ENCODE assay signal across 15 cellular contexts in genomic region chr9:104553261-104553660, GRCh38.
DNase-seq lines count a peak whose midpoint lies in the region; ATAC-seq and TF ChIP-seq lines count a peak whose summit lies in the region.
"Had no signal": no experiment of that assay in that cellular context is flagged by ENCODE, and none has a peak within 500 bp of the region (broad histone marks: within the 10 kb centered on the region; RNA-seq: fewer than 3 reads in every experiment).

No MANE protein-coding gene starts in this region.

- H3K4me1 ChIP-seq in adipocyte (ENCODE audit: control insufficient read depth, insufficient read depth, low read length) = peaks cover 8% of the 10 kb centered on the region

- H3K4me3 Mint-ChIP-seq in stimulated activated naive CD8-positive, alpha-beta T cell treated with anti-CD3 and anti-CD28 coated beads, Interleukin-15, amount 100 ng/mL, for 72 hours = no peak overlapping the region
- H3K4me3 Mint-ChIP-seq: B cell; CD4-positive, alpha-beta memory T cell had no signal

- TF ChIP-seq CTCF in AG10803 (conservative IDR thresholded peaks at IDR 0.05; ENCODE audit: low read length) = no peak

- H3K9me3 Mint-ChIP-seq in stimulated activated naive CD8-positive, alpha-beta T cell treated with anti-CD3 and anti-CD28 coated beads, Interleukin-15, amount 100 ng/mL, for 72 hours = peaks cover 6 to 24% of the 10 kb centered on the region in 2 donors

- H3K36me3 ChIP-seq in adipocyte (ENCODE audit: control insufficient read depth, insufficient read depth, low read length, severe bottlenecking) = no peaks in the 10 kb centered on the region

- no peak overlapping the region for H3K27ac Mint-ChIP-seq in stimulated activated naive CD8-positive, alpha-beta T cell treated with anti-CD3 and anti-CD28 coated beads, Interleukin-15, amount 100 ng/mL, for 72 hours
- H3K27ac Mint-ChIP-seq: B cell; CD4-positive, alpha-beta memory T cell had no signal

- no peak overlapping the region for H3K9ac ChIP-seq in adipocyte (ENCODE audit: low read length)

- no peak for ATAC-seq in stimulated activated naive CD8-positive, alpha-beta T cell treated with anti-CD3 and anti-CD28 coated beads, Interleukin-15, amount 100 ng/mL, for 72 hours

- no peaks in the 10 kb centered on the region for H3K27me3 ChIP-seq in adipocyte (replicated peaks; ENCODE audit: control insufficient read depth, insufficient read depth, low read length)

- peak; percentile 18 for DNase-seq in AG10803 (ENCODE audit: low read depth)
- peak; percentile 39 for DNase-seq in HCEC 1CT
- peak; percentile 19 for DNase-seq in adipocyte (ENCODE audit: low read depth)
- DNase-seq in iris pigment epithelial cell (ENCODE audit: low read depth) = peak; percentile 12
- no peak for DNase-seq in stimulated activated naive CD8-positive, alpha-beta T cell treated with anti-CD3 and anti-CD28 coated beads, Interleukin-15, amount 100 ng/mL, for 72 hours
- DNase-seq in AG08395 (ENCODE audit: low spot score) = no peak
- no peak for DNase-seq in Kasumi-1 (lab: John Stamatoyannopoulos, UW)
- DNase-seq in middle frontal gyrus (ENCODE audit: extremely low spot score, low spot score) = no peak
- DNase-seq: CD4-positive, alpha-beta memory T cell; DMS79; NCI-H1092; NCI-H69; NK-92 treated with Interleukin-12 subunit alpha and Interleukin-12 subunit beta, amount 100 ng/mL, for 24 hours; OCI-M1 had no signal

- H3K4me3 ChIP-seq in AG10803 (ENCODE audit: low read length) (no peak overlapping the region), adipocyte (ENCODE audit: low read length) (no peak overlapping the region)

- no peaks in the 10 kb centered on the region for H3K9me3 ChIP-seq in adipocyte (ENCODE audit: control insufficient read depth, low read length)

- no peaks in the 10 kb centered on the region for H3K4me1 Mint-ChIP-seq in stimulated activated naive CD8-positive, alpha-beta T cell treated with anti-CD3 and anti-CD28 coated beads, Interleukin-15, amount 100 ng/mL, for 72 hours
- H3K4me1 Mint-ChIP-seq: B cell; CD4-positive, alpha-beta memory T cell had no signal

- H3K27me3 Mint-ChIP-seq in stimulated activated naive CD8-positive, alpha-beta T cell treated with anti-CD3 and anti-CD28 coated beads, Interleukin-15, amount 100 ng/mL, for 72 hours = no peaks in the 10 kb centered on the region

Comparison
In these comparisons a context has a peak if more than half of its experiments do, and no peak if none do; other contexts are left out.
1. DNase-seq: peak in AG10803 (single experiment), HCEC 1CT (single experiment), adipocyte (single experiment) and iris pigment epithelial cell (single experiment); none in stimulated activated naive CD8-positive, alpha-beta T cell treated with anti-CD3 and anti-CD28 coated beads, Interleukin-15, amount 100 ng/mL, for 72 hours (0 of 2), AG08395 (single experiment), Kasumi-1 (0 of 2) and middle frontal gyrus (single experiment).